ENCODE assay signal across 12 cellular contexts in genomic region chr10:46523119-46523880, GRCh38. TPM values are rescaled to one million over a fixed set of nuclear protein-coding genes. Genes with fewer than 3 reads are reported as not detected.
A peak's percentile ranks its signal among the peaks of the same experiment; 100 is the strongest.
DNase-seq lines count a peak whose midpoint lies in the region; ATAC-seq lines count a peak whose summit lies in the region.
"Had no signal": no experiment of that assay in that cellular context is flagged by ENCODE, and none has a peak within 500 bp of the region (broad histone marks: within the 10 kb centered on the region; RNA-seq: fewer than 3 reads in every experiment).

No MANE protein-coding gene starts in this region.

- no peak for ATAC-seq in GM19023 (IDR thresholded peaks at IDR 0.05; ENCODE audit: unreplicated experiment)

- DNase-seq in stimulated activated CD4-positive, alpha-beta T cell treated with anti-CD3 and anti-CD28 coated beads, Interleukin-1b, Interleukin-23, amount 100 ng/mL, for 48 hours = peak; percentile 1
- no peak for DNase-seq in stimulated activated CD4-positive, alpha-beta T cell treated with anti-CD3 and anti-CD28 coated beads, Interleukin-4, amount 100 ng/mL, for 1 hour
- DNase-seq in cerebellar nuclear complex (lab: John Stamatoyannopoulos, UW) (peak; percentile 2 to 56), mesenteric fat pad (ENCODE audit: low spot score) (peak; percentile 92), SHP77 (lab: John Stamatoyannopoulos, UW) (no peak), globus pallidus (ENCODE audit: low spot score) (no peak), NCI-H2171 (lab: John Stamatoyannopoulos, UW) (no peak)
- DNase-seq: activated T-cell treated with anti-CD3 and anti-CD28 coated beads, Interleukin-2, amount 50 U/mL, for 4 hours; NCI-H748 treated with DMSO at 0.1 percent for 48 hours; retina had no signal

RNA-seq across cellular contexts. Expression of gene GPRIN2, which starts 33.2 kb away (rescaled TPM):
- not detected for total RNA-seq in mesenteric fat pad
- total RNA-seq: activated T-cell treated with anti-CD3 and anti-CD28 coated beads, Interleukin-2, amount 50 U/mL, for 4 hours had no signal

RNA-seq across cellular contexts. Expression of gene SYT15, which starts 55.6 kb away (rescaled TPM):
- total RNA-seq in mesenteric fat pad = 6.3 TPM

RNA-seq across cellular contexts. Expression of gene NPY4R, which starts 57.5 kb away (rescaled TPM):
- not detected for total RNA-seq in mesenteric fat pad
- total RNA-seq: activated T-cell treated with anti-CD3 and anti-CD28 coated beads, Interleukin-2, amount 50 U/mL, for 4 hours; glomerular endothelial cell had no signal

Comparison
In these comparisons a context has a peak if more than half of its experiments do, and no peak if none do; other contexts are left out.
1. DNase-seq: peak in stimulated activated CD4-positive, alpha-beta T cell treated with anti-CD3 and anti-CD28 coated beads, Interleukin-1b, Interleukin-23, amount 100 ng/mL, for 48 hours (single experiment), cerebellar nuclear complex (2 of 2) and mesenteric fat pad (single experiment); none in stimulated activated CD4-positive, alpha-beta T cell treated with anti-CD3 and anti-CD28 coated beads, Interleukin-4, amount 100 ng/mL, for 1 hour (single experiment), SHP77 (0 of 2), globus pallidus (single experiment) and NCI-H2171 (single experiment).